Comparison of ENCODE assay signal across 17 cellular contexts in genomic region chr6:156262014-156262413, GRCh38.
DNase-seq lines count a peak whose midpoint lies in the region; ATAC-seq and TF ChIP-seq lines count a peak whose summit lies in the region.
"Had no signal": no experiment of that assay in that cellular context is flagged by ENCODE, and none has a peak within 500 bp of the region (broad histone marks: within the 10 kb centered on the region; RNA-seq: fewer than 3 reads in every experiment).

No MANE protein-coding gene starts in this region.

- no peaks in the 10 kb centered on the region for H3K79me2 ChIP-seq in PC-3 (ENCODE audit: low read length)

- H4K20me1 ChIP-seq in PC-3 (ENCODE audit: low read length): no peaks in the 10 kb centered on the region

- H3K36me3 ChIP-seq in PC-3 (ENCODE audit: low read depth, low read length): no peaks in the 10 kb centered on the region
- H3K36me3 ChIP-seq: heart right ventricle, sigmoid colon, thoracic aorta had no signal

- CTCF ChIA-PET in PC-3 (lab: Charles Lee): no interaction called here

- H3K27me3 ChIP-seq in PC-3 (ENCODE audit: low read length): no peaks in the 10 kb centered on the region
- H3K27me3 ChIP-seq: heart right ventricle, sigmoid colon had no signal

- no peaks in the 10 kb centered on the region for H3K9me3 ChIP-seq in PC-3 (ENCODE audit: low read length)
- H3K9me3 ChIP-seq: sigmoid colon, thoracic aorta had no signal

- H3K9me2 ChIP-seq in PC-3 (replicated peaks; ENCODE audit: low read length): no peaks in the 10 kb centered on the region

- H3K9ac ChIP-seq in PC-3 (ENCODE audit: low read length): no peak overlapping the region

- BruUV-seq in PC-3 (replicated peaks; lab: Mats Ljungman, UMichigan): no TSS peak

- TF ChIP-seq CTCF in LNCaP clone FGC (IDR thresholded peaks at IDR 0.05; ENCODE audit: control insufficient read depth, extremely low read depth, insufficient read depth) (no peak), PC-3 (conservative IDR thresholded peaks at IDR 0.05; ENCODE audit: low read depth, low read length) (no peak)

- H3K4me1 ChIP-seq in PC-3 (ENCODE audit: insufficient read depth, low read length): no peaks in the 10 kb centered on the region
- H3K4me1 ChIP-seq: heart right ventricle, sigmoid colon had no signal

- no peaks in the 10 kb centered on the region for H3F3A ChIP-seq in PC-3 (ENCODE audit: low read length, unreplicated experiment)

- no peak overlapping the region for H2AFZ ChIP-seq in PC-3 (ENCODE audit: low read length)

- POLR2A ChIA-PET in PC-3 (lab: Charles Lee; ENCODE audit: unreplicated experiment): no interaction called here

- no peak for ATAC-seq in PC-3
- ATAC-seq: activated naive CD8-positive, alpha-beta T cell treated with anti-CD3 and anti-CD28 coated beads, Interleukin-2, amount 50 U/mL, for 24 hours; activated T-helper 17 cell treated with anti-CD3 and anti-CD28 coated beads, Interleukin-2, amount 50 U/mL, for 72 hours; heart right ventricle had no signal

- no peak overlapping the region for H3K4me2 ChIP-seq in PC-3 (ENCODE audit: low read length)

- no peak overlapping the region for H3K4me3 ChIP-seq in LNCaP clone FGC (ENCODE audit: low read depth, low read length)
- H3K4me3 ChIP-seq in PC-3 (ENCODE audit: low read length): no peak overlapping the region
- H3K4me3 ChIP-seq: heart right ventricle, sigmoid colon, thoracic aorta had no signal

- H3K27ac ChIP-seq in PC-3 (ENCODE audit: low read length) (no peak overlapping the region), caudate nucleus (ENCODE audit: low read depth, low read length) (no peak overlapping the region)
- H3K27ac ChIP-seq: heart right ventricle, sigmoid colon, thoracic aorta had no signal

- DNase-seq in LNCaP clone FGC (ENCODE audit: low read depth): peak; percentile 44
- peak; percentile 19 to 83 for DNase-seq in NCI-H2081 (lab: John Stamatoyannopoulos, UW)
- DNase-seq in PC-3: peak; percentile 34
- peak; percentile 13 for DNase-seq in renal cortical epithelial cell (ENCODE audit: low read depth)
- no peak for DNase-seq in caudate nucleus (lab: John Stamatoyannopoulos, UW)
- no peak for DNase-seq in stimulated activated CD4-positive, alpha-beta T cell treated with anti-CD3 and anti-CD28 coated beads, Interleukin-4, amount 100 ng/mL, for 4 hours
- DNase-seq in NOMO-1 (lab: John Stamatoyannopoulos, UW; ENCODE audit: unreplicated experiment in 2 of 2): no peak
- DNase-seq: activated naive CD8-positive, alpha-beta T cell treated with anti-CD3 and anti-CD28 coated beads, Interleukin-2, amount 50 U/mL, for 24 hours; effector CD4-positive, alpha-beta T cell; heart right ventricle; MV-4-11; NK-92 treated with Interleukin-12 subunit alpha and Interleukin-12 subunit beta, amount 100 ng/mL, for 24 hours; nucleus accumbens; sigmoid colon; stimulated activated CD4-positive, alpha-beta T cell treated with anti-CD3 and anti-CD28 coated beads, Interleukin-2, amount 100 ng/mL, for 24 hours had no signal

- intact Hi-C loops in PC-3 (cut with micrococcal nuclease): no loop called here

Comparison
In these comparisons a context has a peak if more than half of its experiments do, and no peak if none do; other contexts are left out.
1. DNase-seq: peak in LNCaP clone FGC (single experiment), NCI-H2081 (2 of 2), PC-3 (single experiment) and renal cortical epithelial cell (single experiment); none in caudate nucleus (0 of 61), stimulated activated CD4-positive, alpha-beta T cell treated with anti-CD3 and anti-CD28 coated beads, Interleukin-4, amount 100 ng/mL, for 4 hours (0 of 2) and NOMO-1 (0 of 2).